8 cellular contexts compared by ENCODE assay signal in the genomic region with DNA sequence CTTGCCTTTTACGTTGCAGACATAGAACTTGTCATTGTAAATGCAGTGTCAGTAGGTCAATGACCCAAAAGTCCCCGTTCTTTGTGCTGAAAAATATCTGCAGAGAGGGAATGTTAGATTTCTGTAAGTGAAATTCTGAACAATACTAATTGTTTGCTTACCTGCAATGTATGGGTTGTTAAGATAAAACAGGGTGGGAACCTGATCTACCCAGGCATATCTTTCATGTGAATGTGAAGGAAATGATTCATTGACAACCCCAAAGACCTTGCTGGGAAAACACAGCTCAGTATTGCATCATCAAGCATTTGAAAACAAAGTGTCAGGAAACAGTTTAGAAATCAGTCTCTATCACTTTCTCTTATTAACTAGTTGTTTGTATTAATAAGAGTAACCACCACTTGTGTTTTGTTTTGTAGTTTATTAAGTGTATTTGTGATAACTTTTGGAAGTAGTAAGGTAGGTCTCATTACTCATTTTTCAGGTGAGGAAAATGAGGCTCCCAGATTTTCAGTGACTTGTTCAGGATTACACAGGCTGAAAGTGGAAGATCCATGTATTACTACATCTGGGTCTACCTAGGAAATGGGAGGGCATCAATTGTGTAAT. TPM values are rescaled to one million over a fixed set of nuclear protein-coding genes. Genes with fewer than 3 reads are reported as not detected.
A peak's percentile ranks its signal among the peaks of the same experiment; 100 is the strongest.
DNase-seq lines count a peak whose midpoint lies in the region; ATAC-seq and TF ChIP-seq lines count a peak whose summit lies in the region.

No MANE protein-coding gene starts in this region.

- peaks cover 6% of the 10 kb centered on the region for H3K36me3 ChIP-seq in SJSA1
- H3K36me3 ChIP-seq in esophagus muscularis mucosa, result no peaks in the 10 kb centered on the region
- H3K36me3 ChIP-seq in parathyroid adenoma (ENCODE audit: control insufficient read depth, insufficient read depth, low read length), result no peaks in the 10 kb centered on the region

- H3K9me3 ChIP-seq in SJSA1 (replicated peaks), result no peaks in the 10 kb centered on the region
- no peaks in the 10 kb centered on the region for H3K9me3 ChIP-seq in esophagus muscularis mucosa
- no peaks in the 10 kb centered on the region for H3K9me3 ChIP-seq in parathyroid adenoma (ENCODE audit: control insufficient read depth, low read length)

- no peaks in the 10 kb centered on the region for H3K27me3 ChIP-seq in SJSA1 (replicated peaks)
- no peaks in the 10 kb centered on the region for H3K27me3 ChIP-seq in esophagus muscularis mucosa
- no peaks in the 10 kb centered on the region for H3K27me3 ChIP-seq in parathyroid adenoma (ENCODE audit: control insufficient read depth, insufficient read depth, low read length)

- TF ChIP-seq CTCF in esophagus muscularis mucosa (IDR thresholded peaks at IDR 0.05) (no peak), parathyroid adenoma (IDR thresholded peaks at IDR 0.05) (no peak)

- TF ChIP-seq EP300 in esophagus muscularis mucosa (IDR thresholded peaks at IDR 0.05), result peak; percentile 17

- H3K4me1 ChIP-seq in SJSA1 (replicated peaks), result peaks cover 45% of the 10 kb centered on the region
- peaks cover 12 to 24% (median 22%) of the 10 kb centered on the region in 4 donors for H3K4me1 ChIP-seq in esophagus muscularis mucosa
- peaks cover 8% of the 10 kb centered on the region for H3K4me1 ChIP-seq in parathyroid adenoma

- no peaks in the 10 kb centered on the region for H3K79me2 ChIP-seq in parathyroid adenoma

- no peak overlapping the region for H3K9ac ChIP-seq in parathyroid adenoma

- H2AFZ ChIP-seq in parathyroid adenoma, result peak overlapping the region; percentile 7

- 62% methylated on average over 2 of the region's 2 CpGs for WGBS in esophagus muscularis mucosa

- intact Hi-C loops in esophagus muscularis mucosa (cut with DNase I), result no loop called here

- peak overlapping the region; percentile 81 for H3K27ac ChIP-seq in SJSA1
- peak overlapping the region in 3 of 4 donors; percentile 20 to 73 (median 65) for H3K27ac ChIP-seq in esophagus muscularis mucosa (replicated peaks in 1 of 4)
- H3K27ac ChIP-seq in parathyroid adenoma, result no peak overlapping the region

- DNase-seq in AG08395 (ENCODE audit: low spot score) (peak; percentile 46), SJSA1 (ENCODE audit: low read depth in 1 of 2, low spot score in 2 of 2) (peak in 1 of 2 experiments; percentile 75), esophagus muscularis mucosa (ENCODE audit: extremely low spot score) (no peak)

- no peak for TF ChIP-seq POLR2A in esophagus muscularis mucosa (IDR thresholded peaks at IDR 0.05; ENCODE audit: low read depth)

- H3K4me2 ChIP-seq in parathyroid adenoma (ENCODE audit: low read length), result no peak overlapping the region

- H3K4me3 ChIP-seq in SJSA1, result no peak overlapping the region
- no peak overlapping the region for H3K4me3 ChIP-seq in esophagus muscularis mucosa
- no peak overlapping the region for H3K4me3 ChIP-seq in parathyroid adenoma (ENCODE audit: low read depth, low read length)

- ATAC-seq in GM21619 (IDR thresholded peaks at IDR 0.05; ENCODE audit: unreplicated experiment) (peak; percentile 61), GM18858 (IDR thresholded peaks at IDR 0.05; ENCODE audit: unreplicated experiment) (no peak), GM19351 (IDR thresholded peaks at IDR 0.05; ENCODE audit: unreplicated experiment) (no peak), GM18873 (IDR thresholded peaks at IDR 0.05; ENCODE audit: low FRiP score, unreplicated experiment) (no peak)

RNA-seq across cellular contexts. Expression of a gene that starts 57.9 kb away (rescaled TPM):
- 188 and 238 TPM in 2 replicates for total RNA-seq in SJSA1 (2014; rRNA removed; shearing (Covaris generic))
- total RNA-seq in esophagus muscularis mucosa, result 100 to 1,000 TPM; 177 to 241 (median 225) TPM
